ENCODE assay signal across 1 cellular context in genomic region chr4:10022346-10023049, GRCh38.
TF ChIP-seq lines count a peak whose summit lies in the region.

No MANE protein-coding gene starts in this region.

TF ChIP-seq in IMR-90, 13 proteins besides CTCF, POLR2A, EP300 and RAD21 (continued from another document):
- TF ChIP-seq, protein P1, sequence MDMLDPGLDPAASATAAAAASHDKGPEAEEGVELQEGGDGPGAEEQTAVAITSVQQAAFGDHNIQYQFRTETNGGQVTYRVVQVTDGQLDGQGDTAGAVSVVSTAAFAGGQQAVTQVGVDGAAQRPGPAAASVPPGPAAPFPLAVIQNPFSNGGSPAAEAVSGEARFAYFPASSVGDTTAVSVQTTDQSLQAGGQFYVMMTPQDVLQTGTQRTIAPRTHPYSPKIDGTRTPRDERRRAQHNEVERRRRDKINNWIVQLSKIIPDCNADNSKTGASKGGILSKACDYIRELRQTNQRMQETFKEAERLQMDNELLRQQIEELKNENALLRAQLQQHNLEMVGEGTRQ (IDR thresholded peaks at IDR 0.05; ENCODE audit: low read depth, low read length), result no peak
- TF ChIP-seq CEBPB (IDR thresholded peaks at IDR 0.05; ENCODE audit: low read depth, low read length) (no peak), MAFK (IDR thresholded peaks at IDR 0.05; ENCODE audit: low read depth, low read length) (no peak), NFE2L2 (IDR thresholded peaks at IDR 0.05; ENCODE audit: low read depth, low read length) (no peak)
